In genomic region chr1:54542120-54542961, GRCh38 we compare ENCODE assay signal across 1 cellular context.
A peak's percentile ranks its signal among the peaks of the same experiment; 100 is the strongest.
TF ChIP-seq lines count a peak whose summit lies in the region.

No MANE protein-coding gene starts in this region.

TF ChIP-seq in K562, 482 proteins besides CTCF, POLR2A, EP300 and RAD21 (continued from another document and continues in another):
- TF ChIP-seq CBX5 (IDR thresholded peaks at IDR 0.05; ENCODE audit: borderline replicate concordance, low read depth): no peak
- TF ChIP-seq TSC22D4 (tag; IDR thresholded peaks at IDR 0.05): no peak
- no peak for TF ChIP-seq ZNF655 (CRISPR knock-in tag; IDR thresholded peaks at IDR 0.05)
- no peak for TF ChIP-seq HEY1 (CRISPR knock-in tag; IDR thresholded peaks at IDR 0.05; ENCODE audit: borderline replicate concordance)
- peak in 1 of 2 experiments; percentile 49; a peak in 1 of 4 replicates for TF ChIP-seq FOXA3 (CRISPR knock-in tag; conservative IDR thresholded peaks at IDR 0.05 in 1 of 2, IDR thresholded peaks at IDR 0.05 in 1 of 2)
- peak; percentile 75 for TF ChIP-seq SP1 (CRISPR knock-in tag; IDR thresholded peaks at IDR 0.05)
- no peak for TF ChIP-seq MAFG (tag; conservative IDR thresholded peaks at IDR 0.05)
- no peak for TF ChIP-seq XRCC4 (IDR thresholded peaks at IDR 0.05; ENCODE audit: extremely low read depth, insufficient read depth, insufficient read length)
- TF ChIP-seq ZFP36 (IDR thresholded peaks at IDR 0.05; ENCODE audit: low read depth, low read length, partially characterized antibody): no peak
- no peak for TF ChIP-seq RERE (CRISPR knock-in tag; IDR thresholded peaks at IDR 0.05; ENCODE audit: borderline replicate concordance)
- TF ChIP-seq MTA3 (IDR thresholded peaks at IDR 0.05; ENCODE audit: borderline replicate concordance): no peak
- no peak for TF ChIP-seq ZNF282 (CRISPR knock-in tag; IDR thresholded peaks at IDR 0.05)
- TF ChIP-seq MAX (CRISPR knock-in tag; IDR thresholded peaks at IDR 0.05): peak; percentile 82
- no peak for TF ChIP-seq ZNF280B (CRISPR knock-in tag; IDR thresholded peaks at IDR 0.05)
- no peak for TF ChIP-seq ZNF77 (CRISPR knock-in tag; IDR thresholded peaks at IDR 0.05)
- TF ChIP-seq CCNT2 (IDR thresholded peaks at IDR 0.05; ENCODE audit: borderline replicate concordance, extremely low read depth, insufficient read length, low read depth, low read length): no peak
- peak; percentile 54; the same call in 1 of the 2 replicates for TF ChIP-seq ZBTB43 (CRISPR knock-in tag; IDR thresholded peaks at IDR 0.05)
- TF ChIP-seq CTBP1 (IDR thresholded peaks at IDR 0.05; ENCODE audit: borderline replicate concordance): peak; percentile 42; the same call in 1 of the 2 replicates
- no peak for TF ChIP-seq ETV6 (IDR thresholded peaks at IDR 0.05; ENCODE audit: borderline replicate concordance in 1 of 2, low read depth in 2 of 2, low read length in 1 of 2)
- peak; percentile 55; the same call in 1 of the 2 replicates for TF ChIP-seq ETV6 (CRISPR knock-in tag; IDR thresholded peaks at IDR 0.05; ENCODE audit: borderline replicate concordance)
- TF ChIP-seq LCOR (CRISPR knock-in tag; IDR thresholded peaks at IDR 0.05): no peak; the same call in 1 of the 2 replicates
- TF ChIP-seq CHCHD3 (CRISPR knock-in tag; IDR thresholded peaks at IDR 0.05): no peak
- no peak for TF ChIP-seq MCM3 (IDR thresholded peaks at IDR 0.05)
- TF ChIP-seq GABPA (tag; conservative IDR thresholded peaks at IDR 0.05; ENCODE audit: low read depth): peak; percentile 10; the same call in 1 of the 2 replicates
- no peak for TF ChIP-seq ATF1 (CRISPR knock-in tag; IDR thresholded peaks at IDR 0.05)
- no peak for TF ChIP-seq ATF1 (tag; IDR thresholded peaks at IDR 0.05)
- no peak for TF ChIP-seq NUFIP1 (IDR thresholded peaks at IDR 0.05; ENCODE audit: partially characterized antibody)
- no peak for TF ChIP-seq NCOA1 (IDR thresholded peaks at IDR 0.05; ENCODE audit: low read depth)
- TF ChIP-seq SETDB1 (IDR thresholded peaks at IDR 0.05; ENCODE audit: low read length): no peak
- no peak for TF ChIP-seq ZNF274 (IDR thresholded peaks at IDR 0.05; ENCODE audit: borderline replicate concordance, low read depth, low read length)
- no peak for TF ChIP-seq ETS2 (tag; IDR thresholded peaks at IDR 0.05; ENCODE audit: borderline replicate concordance, poor library complexity, severe bottlenecking)
- no peak for TF ChIP-seq SNAPC5 (CRISPR knock-in tag; IDR thresholded peaks at IDR 0.05)
- no peak for TF ChIP-seq MIER1 (IDR thresholded peaks at IDR 0.05; ENCODE audit: low read depth)
- no peak for TF ChIP-seq KLF13 (tag; IDR thresholded peaks at IDR 0.05; ENCODE audit: borderline replicate concordance, low read depth)
- no peak for TF ChIP-seq ZC3H4 (CRISPR knock-in tag; IDR thresholded peaks at IDR 0.05; ENCODE audit: borderline replicate concordance)
- TF ChIP-seq ILF3 (IDR thresholded peaks at IDR 0.05; ENCODE audit: borderline replicate concordance): no peak
- no peak for TF ChIP-seq ARID2 (IDR thresholded peaks at IDR 0.05)
- no peak for TF ChIP-seq COPS2 (conservative IDR thresholded peaks at IDR 0.05)
- no peak for TF ChIP-seq BACH1 (tag; IDR thresholded peaks at IDR 0.05)
- no peak for TF ChIP-seq CBX2 (IDR thresholded peaks at IDR 0.05; ENCODE audit: insufficient read depth, low read length, poor library complexity, severe bottlenecking)
- TF ChIP-seq ZNF561 (CRISPR knock-in tag; conservative IDR thresholded peaks at IDR 0.05): no peak
- TF ChIP-seq DMBX1 (CRISPR knock-in tag; IDR thresholded peaks at IDR 0.05; ENCODE audit: borderline replicate concordance): no peak
- peak; percentile 80 for TF ChIP-seq ZBTB33 (CRISPR knock-in tag; IDR thresholded peaks at IDR 0.05)
- no peak for TF ChIP-seq BCLAF1 (IDR thresholded peaks at IDR 0.05; ENCODE audit: borderline replicate concordance in 1 of 2, control insufficient read depth in 1 of 2, low read depth in 2 of 2, low read length in 1 of 2)
- TF ChIP-seq C11orf30 (IDR thresholded peaks at IDR 0.05; ENCODE audit: low read depth): peak; percentile 43; the same call in 1 of the 2 replicates
- no peak for TF ChIP-seq BRCA1 (IDR thresholded peaks at IDR 0.05)
- no peak for TF ChIP-seq BRCA1 (CRISPR knock-in tag; IDR thresholded peaks at IDR 0.05)
- TF ChIP-seq NFE2 (IDR thresholded peaks at IDR 0.05; ENCODE audit: low read depth): peak; percentile 73
- no peak for TF ChIP-seq TEAD4 (IDR thresholded peaks at IDR 0.05; ENCODE audit: low read length)
- TF ChIP-seq TEAD4 (CRISPR knock-in tag; IDR thresholded peaks at IDR 0.05; ENCODE audit: borderline replicate concordance): no peak
- TF ChIP-seq POLR3A (IDR thresholded peaks at IDR 0.05; ENCODE audit: borderline replicate concordance, extremely low read depth, insufficient read depth, insufficient read length): no peak
- TF ChIP-seq NR1H2 (CRISPR knock-in tag; IDR thresholded peaks at IDR 0.05): no peak
- peak; percentile 50; the same call in 1 of the 2 replicates for TF ChIP-seq ATF3 (IDR thresholded peaks at IDR 0.05)
- no peak for TF ChIP-seq ATF3 (CRISPR knock-in tag; conservative IDR thresholded peaks at IDR 0.05)
